11 cellular contexts compared by ENCODE assay signal in genomic region chr22:31217890-31218287, GRCh38. TPM values are rescaled to one million over a fixed set of nuclear protein-coding genes. Genes with fewer than 3 reads are reported as not detected.
DNase-seq lines count a peak whose midpoint lies in the region; ATAC-seq, FAIRE-seq and TF ChIP-seq lines count a peak whose summit lies in the region.
"Had no signal": no experiment of that assay in that cellular context is flagged by ENCODE, and none has a peak within 500 bp of the region (broad histone marks: within the 10 kb centered on the region; RNA-seq: fewer than 3 reads in every experiment).

No MANE protein-coding gene starts in this region.

- H3K9me3 Mint-ChIP-seq in activated T-cell treated with anti-CD3 and anti-CD28 coated beads, Interleukin-2, amount 50 U/mL, for 24 hours = no peaks in the 10 kb centered on the region
- H3K9me3 Mint-ChIP-seq in activated T-cell treated with anti-CD3 and anti-CD28 coated beads, Interleukin-2, amount 50 U/mL, for 4 hours = no peaks in the 10 kb centered on the region
- no peaks in the 10 kb centered on the region for H3K9me3 Mint-ChIP-seq in central memory CD8-positive, alpha-beta T cell

- FAIRE-seq in urothelium cell line (lab: Jason Lieb, UNC) = no peak

- no peaks in the 10 kb centered on the region for H3K27me3 Mint-ChIP-seq in activated T-cell treated with anti-CD3 and anti-CD28 coated beads, Interleukin-2, amount 50 U/mL, for 24 hours
- H3K27me3 Mint-ChIP-seq in activated T-cell treated with anti-CD3 and anti-CD28 coated beads, Interleukin-2, amount 50 U/mL, for 4 hours (ENCODE audit: low read depth) = no peaks in the 10 kb centered on the region
- H3K27me3 Mint-ChIP-seq in central memory CD8-positive, alpha-beta T cell = no peaks in the 10 kb centered on the region

- peaks cover 51% of the 10 kb centered on the region for H3K4me1 Mint-ChIP-seq in activated T-cell treated with anti-CD3 and anti-CD28 coated beads, Interleukin-2, amount 50 U/mL, for 24 hours (ENCODE audit: low read depth)
- H3K4me1 Mint-ChIP-seq in activated T-cell treated with anti-CD3 and anti-CD28 coated beads, Interleukin-2, amount 50 U/mL, for 4 hours (ENCODE audit: low read depth) = peaks cover 48% of the 10 kb centered on the region
- peaks cover 36% of the 10 kb centered on the region for H3K4me1 Mint-ChIP-seq in central memory CD8-positive, alpha-beta T cell

- no peaks in the 10 kb centered on the region for H3K27me3 ChIP-seq in mucosa of stomach (ENCODE audit: control insufficient read depth, insufficient read depth, low read length)
- no peaks in the 10 kb centered on the region for H3K27me3 ChIP-seq in thoracic aorta (replicated peaks; ENCODE audit: insufficient read depth)

- no peak for ATAC-seq in activated T-cell treated with anti-CD3 and anti-CD28 coated beads, Interleukin-2, amount 50 U/mL, for 4 hours
- ATAC-seq in central memory CD8-positive, alpha-beta T cell (replicated peaks; ENCODE audit: extremely low read depth, poor library complexity, severe bottlenecking) = no peak
- no peak for ATAC-seq in thoracic aorta (ENCODE audit: insufficient number of reproducible peaks, low FRiP score, low read depth)
- ATAC-seq in activated CD4-positive, CD25-positive, alpha-beta regulatory T cell treated with anti-CD3 and anti-CD28 coated beads, Interleukin-2, amount 50 U/mL, for 24 hours = no peak

- peak overlapping the region; percentile 27 for H3K27ac Mint-ChIP-seq in activated T-cell treated with anti-CD3 and anti-CD28 coated beads, Interleukin-2, amount 50 U/mL, for 24 hours
- H3K27ac Mint-ChIP-seq in central memory CD8-positive, alpha-beta T cell (ENCODE audit: low read depth) = peak overlapping the region; percentile 7

- H3K4me3 ChIP-seq in mucosa of stomach (ENCODE audit: low read length) (no peak overlapping the region), thoracic aorta (no peak overlapping the region)

- H3K36me3 Mint-ChIP-seq in activated T-cell treated with anti-CD3 and anti-CD28 coated beads, Interleukin-2, amount 50 U/mL, for 24 hours (ENCODE audit: low read depth) = peaks cover 38% of the 10 kb centered on the region
- peaks cover 4% of the 10 kb centered on the region for H3K36me3 Mint-ChIP-seq in activated T-cell treated with anti-CD3 and anti-CD28 coated beads, Interleukin-2, amount 50 U/mL, for 4 hours (ENCODE audit: insufficient read depth)
- peaks cover 3% of the 10 kb centered on the region for H3K36me3 Mint-ChIP-seq in central memory CD8-positive, alpha-beta T cell (ENCODE audit: insufficient read depth)

- TF ChIP-seq CTCF in thoracic aorta (IDR thresholded peaks at IDR 0.05) = no peak

- H3K4me3 Mint-ChIP-seq in activated T-cell treated with anti-CD3 and anti-CD28 coated beads, Interleukin-2, amount 50 U/mL, for 24 hours = no peak overlapping the region
- H3K4me3 Mint-ChIP-seq in activated T-cell treated with anti-CD3 and anti-CD28 coated beads, Interleukin-2, amount 50 U/mL, for 4 hours = no peak overlapping the region
- no peak overlapping the region for H3K4me3 Mint-ChIP-seq in central memory CD8-positive, alpha-beta T cell

- H3K4me1 ChIP-seq in mucosa of stomach (ENCODE audit: control insufficient read depth, insufficient read depth, low read length) (peaks cover 60% of the 10 kb centered on the region), thoracic aorta (ENCODE audit: control insufficient read depth in 1 of 2, low read depth in 2 of 2) (peaks cover 5 to 11% of the 10 kb centered on the region in 2 donors)

- H3K27ac ChIP-seq in thoracic aorta = peak overlapping the region; percentile 11 to 47

- DNase-seq in activated T-cell treated with anti-CD3 and anti-CD28 coated beads, Interleukin-2, amount 50 U/mL, for 24 hours = no peak
- DNase-seq in activated T-cell treated with anti-CD3 and anti-CD28 coated beads, Interleukin-2, amount 50 U/mL, for 4 hours = no peak
- no peak for DNase-seq in central memory CD8-positive, alpha-beta T cell (ENCODE audit: low spot score in 2 of 2)
- DNase-seq in thoracic aorta (ENCODE audit: low spot score) (no peak), urothelium cell line (ENCODE audit: low spot score) (no peak), 8988T (no peak)
- DNase-seq: activated T-cell treated with anti-CD3 and anti-CD28 coated beads, Interleukin-2, amount 50 U/mL, for 1 hour; KBM-7; NCI-H446 had no signal

- H3K36me3 ChIP-seq in mucosa of stomach (ENCODE audit: control insufficient read depth, insufficient read depth, low read length) (no peaks in the 10 kb centered on the region), thoracic aorta (no peaks in the 10 kb centered on the region)

- peak overlapping the region; percentile 45 for H3K9ac ChIP-seq in mucosa of stomach (ENCODE audit: low read length)

- H3K9me3 ChIP-seq in mucosa of stomach (ENCODE audit: control insufficient read depth, low read length) = no peaks in the 10 kb centered on the region
- H3K9me3 ChIP-seq in thoracic aorta = no peaks in the 10 kb centered on the region

RNA-seq across cellular contexts. Expression of gene LIMK2, which starts 5.8 kb away (rescaled TPM):
- 10 to 100 TPM; 18.6 to 22.6 (median 20.6) TPM for total RNA-seq in activated T-cell treated with anti-CD3 and anti-CD28 coated beads, Interleukin-2, amount 50 U/mL, for 4 hours
- total RNA-seq in thoracic aorta = 10 to 100 TPM; 38.4 to 76.8 TPM

RNA-seq across cellular contexts. Expression of gene RNF185, which starts 57.9 kb away (rescaled TPM):
- 10 to 100 TPM; 25.3 to 34.1 (median 29.9) TPM for total RNA-seq in activated T-cell treated with anti-CD3 and anti-CD28 coated beads, Interleukin-2, amount 50 U/mL, for 4 hours
- 10 to 100 TPM; 31.3 to 40.2 TPM for total RNA-seq in thoracic aorta
